ENCODE assay signal across 9 cellular contexts in genomic region chr6:54291146-54291545, GRCh38. TPM values are rescaled to one million over a fixed set of nuclear protein-coding genes. Genes with fewer than 3 reads are reported as not detected.
DNase-seq lines count a peak whose midpoint lies in the region; ATAC-seq lines count a peak whose summit lies in the region.
"Had no signal": no experiment of that assay in that cellular context is flagged by ENCODE, and none has a peak within 500 bp of the region (broad histone marks: within the 10 kb centered on the region; RNA-seq: fewer than 3 reads in every experiment).

No MANE protein-coding gene starts in this region.

- no peak overlapping the region for H3K4me3 Mint-ChIP-seq in activated CD4-positive, alpha-beta T cell treated with anti-CD3 and anti-CD28 coated beads for 36 hours
- no peak overlapping the region for H3K4me3 Mint-ChIP-seq in activated naive CD8-positive, alpha-beta T cell
- H3K4me3 Mint-ChIP-seq in stimulated activated naive B cell treated with anti-CD40 and anti-IgM and Interleukin-4, amounts not matched to agents 10 μg/mL and 1 μg/mL and 100 μg/mL, for 72 hours, result no peak overlapping the region
- no peak overlapping the region for H3K4me3 Mint-ChIP-seq in natural killer cell treated with Interleukin-12 subunit alpha and Interleukin-12 subunit beta and Interleukin-15 and Interleukin-18, amount 100 ng/mL, for 72 hours

- intact Hi-C loops in activated CD4-positive, alpha-beta T cell treated with anti-CD3 and anti-CD28 coated beads for 36 hours (cut with DNase I, micrococcal nuclease), result no loop called here

- DNase-seq in activated CD4-positive, alpha-beta T cell treated with anti-CD3 and anti-CD28 coated beads for 36 hours, result peak; percentile 5
- DNase-seq in activated CD4-positive, alpha-beta T cell treated with anti-CD3 and anti-CD28 coated beads, Interleukin-2, amount 50 U/mL, for 1 hour, result no peak
- no peak for DNase-seq in stimulated activated naive B cell treated with anti-CD40 and anti-IgM and Interleukin-4, amounts not matched to agents 10 μg/mL and 1 μg/mL and 100 μg/mL, for 72 hours
- no peak for DNase-seq in natural killer cell treated with Interleukin-12 subunit alpha and Interleukin-12 subunit beta and Interleukin-15 and Interleukin-18, amount 100 ng/mL, for 72 hours (ENCODE audit: low spot score)
- DNase-seq in NCI-H748 treated with DMSO at 0.1 percent for 48 hours (lab: John Stamatoyannopoulos, UW) (no peak), globus pallidus (ENCODE audit: low spot score) (no peak)
- DNase-seq: heart right ventricle had no signal

- no peak overlapping the region for H3K27ac Mint-ChIP-seq in activated CD4-positive, alpha-beta T cell treated with anti-CD3 and anti-CD28 coated beads for 36 hours
- peak overlapping the region; percentile 13 for H3K27ac Mint-ChIP-seq in activated naive CD8-positive, alpha-beta T cell
- H3K27ac Mint-ChIP-seq in stimulated activated naive B cell treated with anti-CD40 and anti-IgM and Interleukin-4, amounts not matched to agents 10 μg/mL and 1 μg/mL and 100 μg/mL, for 72 hours, result peak overlapping the region; percentile 20
- no peak overlapping the region for H3K27ac Mint-ChIP-seq in natural killer cell treated with Interleukin-12 subunit alpha and Interleukin-12 subunit beta and Interleukin-15 and Interleukin-18, amount 100 ng/mL, for 72 hours

- ATAC-seq in activated CD4-positive, alpha-beta T cell treated with anti-CD3 and anti-CD28 coated beads for 36 hours, result peak; percentile 55
- ATAC-seq in HG03095 (IDR thresholded peaks at IDR 0.05; ENCODE audit: unreplicated experiment), result peak; percentile 56
- peak; percentile 64 to 71 for ATAC-seq in stimulated activated naive B cell treated with anti-CD40 and anti-IgM and Interleukin-4, amounts not matched to agents 10 μg/mL and 1 μg/mL and 100 μg/mL, for 72 hours (replicated peaks)
- ATAC-seq in natural killer cell treated with Interleukin-12 subunit alpha and Interleukin-12 subunit beta and Interleukin-15 and Interleukin-18, amount 100 ng/mL, for 72 hours, result no peak

- CTCF ChIA-PET in activated CD4-positive, alpha-beta T cell treated with anti-CD3 and anti-CD28 coated beads for 36 hours (lab: Charles Lee), result interaction anchor here (1.2 kb wide), 1 partner anchor 304 kb away, joined by 3 read pairs; no protein-coding TSS in a partner anchor

- H3K9me3 Mint-ChIP-seq in activated CD4-positive, alpha-beta T cell treated with anti-CD3 and anti-CD28 coated beads for 36 hours (ENCODE audit: low read depth), result peaks cover 5% of the 10 kb centered on the region
- peaks cover 12% of the 10 kb centered on the region for H3K9me3 Mint-ChIP-seq in activated naive CD8-positive, alpha-beta T cell (ENCODE audit: low read depth)
- peaks cover 3 to 10% of the 10 kb centered on the region in 2 donors for H3K9me3 Mint-ChIP-seq in stimulated activated naive B cell treated with anti-CD40 and anti-IgM and Interleukin-4, amounts not matched to agents 10 μg/mL and 1 μg/mL and 100 μg/mL, for 72 hours
- H3K9me3 Mint-ChIP-seq in natural killer cell treated with Interleukin-12 subunit alpha and Interleukin-12 subunit beta and Interleukin-15 and Interleukin-18, amount 100 ng/mL, for 72 hours, result peaks cover 20% of the 10 kb centered on the region

- peaks cover 10% of the 10 kb centered on the region for H3K4me1 Mint-ChIP-seq in activated CD4-positive, alpha-beta T cell treated with anti-CD3 and anti-CD28 coated beads for 36 hours
- H3K4me1 Mint-ChIP-seq in activated naive CD8-positive, alpha-beta T cell (ENCODE audit: low read depth), result no peaks in the 10 kb centered on the region
- peaks cover 4 to 7% of the 10 kb centered on the region in 2 donors for H3K4me1 Mint-ChIP-seq in stimulated activated naive B cell treated with anti-CD40 and anti-IgM and Interleukin-4, amounts not matched to agents 10 μg/mL and 1 μg/mL and 100 μg/mL, for 72 hours
- peaks cover 0 to 3% of the 10 kb centered on the region in 2 donors for H3K4me1 Mint-ChIP-seq in natural killer cell treated with Interleukin-12 subunit alpha and Interleukin-12 subunit beta and Interleukin-15 and Interleukin-18, amount 100 ng/mL, for 72 hours (ENCODE audit: low read depth in 2 of 2)

- no peaks in the 10 kb centered on the region for H3K27me3 Mint-ChIP-seq in activated CD4-positive, alpha-beta T cell treated with anti-CD3 and anti-CD28 coated beads for 36 hours
- H3K27me3 Mint-ChIP-seq in activated naive CD8-positive, alpha-beta T cell, result no peaks in the 10 kb centered on the region
- no peaks in the 10 kb centered on the region for H3K27me3 Mint-ChIP-seq in stimulated activated naive B cell treated with anti-CD40 and anti-IgM and Interleukin-4, amounts not matched to agents 10 μg/mL and 1 μg/mL and 100 μg/mL, for 72 hours
- no peaks in the 10 kb centered on the region for H3K27me3 Mint-ChIP-seq in natural killer cell treated with Interleukin-12 subunit alpha and Interleukin-12 subunit beta and Interleukin-15 and Interleukin-18, amount 100 ng/mL, for 72 hours

- H3K36me3 Mint-ChIP-seq in activated CD4-positive, alpha-beta T cell treated with anti-CD3 and anti-CD28 coated beads for 36 hours (ENCODE audit: low read depth), result no peaks in the 10 kb centered on the region
- no peaks in the 10 kb centered on the region for H3K36me3 Mint-ChIP-seq in activated naive CD8-positive, alpha-beta T cell
- no peaks in the 10 kb centered on the region for H3K36me3 Mint-ChIP-seq in stimulated activated naive B cell treated with anti-CD40 and anti-IgM and Interleukin-4, amounts not matched to agents 10 μg/mL and 1 μg/mL and 100 μg/mL, for 72 hours
- H3K36me3 Mint-ChIP-seq in natural killer cell treated with Interleukin-12 subunit alpha and Interleukin-12 subunit beta and Interleukin-15 and Interleukin-18, amount 100 ng/mL, for 72 hours, result no peaks in the 10 kb centered on the region

- POLR2A ChIA-PET in activated CD4-positive, alpha-beta T cell treated with anti-CD3 and anti-CD28 coated beads for 36 hours (lab: Charles Lee), result no interaction called here

RNA-seq across cellular contexts. Expression of gene TINAG, which starts 17.1 kb away (rescaled TPM):
- total RNA-seq in activated CD4-positive, alpha-beta T cell treated with anti-CD3 and anti-CD28 coated beads for 36 hours, result not detected
- not detected for total RNA-seq in natural killer cell treated with Interleukin-12 subunit alpha and Interleukin-12 subunit beta and Interleukin-15 and Interleukin-18, amount 100 ng/mL, for 72 hours

Comparison
In these comparisons a context has a peak if more than half of its experiments do, and no peak if none do; other contexts are left out.
1. ATAC-seq: peak in activated CD4-positive, alpha-beta T cell treated with anti-CD3 and anti-CD28 coated beads for 36 hours (single experiment), HG03095 (single experiment) and stimulated activated naive B cell treated with anti-CD40 and anti-IgM and Interleukin-4, amounts not matched to agents 10 μg/mL and 1 μg/mL and 100 μg/mL, for 72 hours (2 of 2); none in natural killer cell treated with Interleukin-12 subunit alpha and Interleukin-12 subunit beta and Interleukin-15 and Interleukin-18, amount 100 ng/mL, for 72 hours (0 of 2).
2. H3K27ac Mint-ChIP-seq: peak in activated naive CD8-positive, alpha-beta T cell (single experiment) and stimulated activated naive B cell treated with anti-CD40 and anti-IgM and Interleukin-4, amounts not matched to agents 10 μg/mL and 1 μg/mL and 100 μg/mL, for 72 hours (single experiment); none in activated CD4-positive, alpha-beta T cell treated with anti-CD3 and anti-CD28 coated beads for 36 hours (single experiment) and natural killer cell treated with Interleukin-12 subunit alpha and Interleukin-12 subunit beta and Interleukin-15 and Interleukin-18, amount 100 ng/mL, for 72 hours (0 of 2).